1 cellular context compared by ENCODE assay signal in genomic region chrX:151746502-151746901, GRCh38.
TF ChIP-seq lines count a peak whose summit lies in the region.

No MANE protein-coding gene starts in this region.

TF ChIP-seq in HepG2, 621 proteins besides CTCF, POLR2A, EP300 and RAD21:
- TF ChIP-seq NFE2L2 (IDR thresholded peaks at IDR 0.05; ENCODE audit: low read length) (peak; percentile 63), CEBPG (CRISPR knock-in tag; IDR thresholded peaks at IDR 0.05) (no peak), MAFK (conservative IDR thresholded peaks at IDR 0.05 in 1 of 2, IDR thresholded peaks at IDR 0.05 in 1 of 2; ENCODE audit: low read length in 2 of 2) (peak in 1 of 2 experiments; percentile 27; a peak in 1 of 4 replicates)
